Comparison of ENCODE assay signal across 16 cellular contexts in the genomic region with DNA sequence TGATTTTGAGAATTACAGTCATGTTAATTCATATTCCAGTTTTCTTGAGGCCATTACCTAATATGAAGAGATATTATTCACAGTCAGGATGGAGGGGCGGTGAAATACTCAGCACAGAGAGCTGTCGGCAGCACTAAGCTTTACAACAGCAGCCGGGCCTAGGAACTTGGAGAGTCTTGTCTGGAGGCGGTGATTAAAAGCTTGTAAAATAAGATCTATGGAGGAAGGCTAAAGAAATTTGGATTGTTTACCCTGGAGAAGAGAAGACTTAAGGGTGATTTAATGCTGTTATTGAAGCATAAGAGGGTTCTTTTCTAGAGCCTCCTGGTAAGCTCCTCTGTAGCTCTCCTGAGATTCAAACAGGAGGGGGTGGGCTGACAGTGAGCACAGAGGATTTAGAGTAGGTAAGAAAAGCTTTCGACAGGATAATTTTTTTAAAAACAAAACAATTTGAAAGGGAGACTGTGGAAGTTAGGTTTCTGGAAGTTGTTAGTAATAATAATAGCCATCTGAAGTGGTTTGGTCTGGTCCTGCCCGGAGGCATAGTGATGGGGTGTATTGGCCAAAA.
"Had no signal": no experiment of that assay in that cellular context is flagged by ENCODE, and none has a peak within 500 bp of the region (broad histone marks: within the 10 kb centered on the region; RNA-seq: fewer than 3 reads in every experiment).

No MANE protein-coding gene starts in this region.

- H3K9me3 ChIP-seq: lower lobe of right lung, ovary, right lobe of liver, thoracic aorta had no signal

- H3K4me1 ChIP-seq: lower lobe of right lung, right lobe of liver had no signal

- H3K27ac Mint-ChIP-seq: activated CD4-positive, alpha-beta T cell treated with anti-CD3 and anti-CD28 coated beads for 36 hours; activated naive CD8-positive, alpha-beta T cell treated with anti-CD3 and anti-CD28 coated beads for 36 hours; activated T-helper 17 cell treated with anti-CD3 and anti-CD28 coated beads, Interleukin-2, amount 50 U/mL, for 72 hours; stimulated activated naive B cell treated with anti-CD40 and anti-IgM and Interleukin-4, amounts not matched to agents 10 μg/mL and 1 μg/mL and 100 μg/mL, for 72 hours; T-helper 2 cell treated with Interferon-gamma antibody and Interleukin-4, amounts not matched to agents 5 μg/mL and 100 μg/mL, for 36 hours; WTC11 had no signal

- H3K36me3 Mint-ChIP-seq: activated naive CD8-positive, alpha-beta T cell treated with anti-CD3 and anti-CD28 coated beads for 36 hours; stimulated activated naive B cell treated with anti-CD40 and anti-IgM and Interleukin-4, amounts not matched to agents 10 μg/mL and 1 μg/mL and 100 μg/mL, for 72 hours; WTC11 had no signal

- H3K36me3 ChIP-seq: lower lobe of right lung, ovary, right lobe of liver, thoracic aorta had no signal

- ATAC-seq: activated CD4-positive, alpha-beta T cell treated with anti-CD3 and anti-CD28 coated beads for 36 hours; activated T-helper 17 cell treated with anti-CD3 and anti-CD28 coated beads, Interleukin-2, amount 50 U/mL, for 72 hours; lower lobe of right lung; right lobe of liver; stimulated activated naive B cell treated with anti-CD40 and anti-IgM and Interleukin-4, amounts not matched to agents 10 μg/mL and 1 μg/mL and 100 μg/mL, for 72 hours; WTC11 had no signal

- H3K4me3 ChIP-seq: lower lobe of right lung, ovary, right lobe of liver, thoracic aorta had no signal

- H3K27ac ChIP-seq: lower lobe of right lung, ovary, right lobe of liver, thoracic aorta had no signal

- H3K9me3 Mint-ChIP-seq: activated naive CD8-positive, alpha-beta T cell treated with anti-CD3 and anti-CD28 coated beads for 36 hours; stimulated activated naive B cell treated with anti-CD40 and anti-IgM and Interleukin-4, amounts not matched to agents 10 μg/mL and 1 μg/mL and 100 μg/mL, for 72 hours; T-helper 2 cell treated with Interferon-gamma antibody and Interleukin-4, amounts not matched to agents 5 μg/mL and 100 μg/mL, for 36 hours; WTC11 had no signal

- H3K4me3 Mint-ChIP-seq: activated CD4-positive, alpha-beta T cell treated with anti-CD3 and anti-CD28 coated beads for 36 hours; activated naive CD8-positive, alpha-beta T cell treated with anti-CD3 and anti-CD28 coated beads for 36 hours; activated T-helper 17 cell treated with anti-CD3 and anti-CD28 coated beads, Interleukin-2, amount 50 U/mL, for 72 hours; stimulated activated naive B cell treated with anti-CD40 and anti-IgM and Interleukin-4, amounts not matched to agents 10 μg/mL and 1 μg/mL and 100 μg/mL, for 72 hours; T-helper 2 cell treated with Interferon-gamma antibody and Interleukin-4, amounts not matched to agents 5 μg/mL and 100 μg/mL, for 36 hours; WTC11 had no signal

- H3K4me1 Mint-ChIP-seq: activated CD4-positive, alpha-beta T cell treated with anti-CD3 and anti-CD28 coated beads for 36 hours; activated naive CD8-positive, alpha-beta T cell treated with anti-CD3 and anti-CD28 coated beads for 36 hours; activated T-helper 17 cell treated with anti-CD3 and anti-CD28 coated beads, Interleukin-2, amount 50 U/mL, for 72 hours; stimulated activated naive B cell treated with anti-CD40 and anti-IgM and Interleukin-4, amounts not matched to agents 10 μg/mL and 1 μg/mL and 100 μg/mL, for 72 hours; WTC11 had no signal

- H3K27me3 ChIP-seq: ovary, right lobe of liver had no signal

- H3K27me3 Mint-ChIP-seq: activated CD4-positive, alpha-beta T cell treated with anti-CD3 and anti-CD28 coated beads for 36 hours; activated naive CD8-positive, alpha-beta T cell treated with anti-CD3 and anti-CD28 coated beads for 36 hours; activated T-helper 17 cell treated with anti-CD3 and anti-CD28 coated beads, Interleukin-2, amount 50 U/mL, for 72 hours; stimulated activated naive B cell treated with anti-CD40 and anti-IgM and Interleukin-4, amounts not matched to agents 10 μg/mL and 1 μg/mL and 100 μg/mL, for 72 hours had no signal

- DNase-seq: activated CD4-positive, alpha-beta T cell treated with anti-CD3 and anti-CD28 coated beads for 36 hours; activated CD4-positive, alpha-beta T cell treated with anti-CD3 and anti-CD28 coated beads, Interleukin-2, amount 50 U/mL, for 48 hours; activated naive CD4-positive, alpha-beta T cell; activated naive CD8-positive, alpha-beta T cell treated with anti-CD3 and anti-CD28 coated beads for 36 hours; activated T-cell treated with anti-CD3 and anti-CD28 coated beads for 4 hours; amniotic stem cell; effector CD4-positive, alpha-beta T cell; lower lobe of right lung; ovary; right lobe of liver; stimulated activated CD4-positive, alpha-beta T cell treated with anti-CD3 and anti-CD28 coated beads, Interleukin-4, amount 100 ng/mL, for 4 hours; stimulated activated naive B cell treated with anti-CD40 and anti-IgM and Interleukin-4, amounts not matched to agents 10 μg/mL and 1 μg/mL and 100 μg/mL, for 72 hours had no signal
